In the genomic region with DNA sequence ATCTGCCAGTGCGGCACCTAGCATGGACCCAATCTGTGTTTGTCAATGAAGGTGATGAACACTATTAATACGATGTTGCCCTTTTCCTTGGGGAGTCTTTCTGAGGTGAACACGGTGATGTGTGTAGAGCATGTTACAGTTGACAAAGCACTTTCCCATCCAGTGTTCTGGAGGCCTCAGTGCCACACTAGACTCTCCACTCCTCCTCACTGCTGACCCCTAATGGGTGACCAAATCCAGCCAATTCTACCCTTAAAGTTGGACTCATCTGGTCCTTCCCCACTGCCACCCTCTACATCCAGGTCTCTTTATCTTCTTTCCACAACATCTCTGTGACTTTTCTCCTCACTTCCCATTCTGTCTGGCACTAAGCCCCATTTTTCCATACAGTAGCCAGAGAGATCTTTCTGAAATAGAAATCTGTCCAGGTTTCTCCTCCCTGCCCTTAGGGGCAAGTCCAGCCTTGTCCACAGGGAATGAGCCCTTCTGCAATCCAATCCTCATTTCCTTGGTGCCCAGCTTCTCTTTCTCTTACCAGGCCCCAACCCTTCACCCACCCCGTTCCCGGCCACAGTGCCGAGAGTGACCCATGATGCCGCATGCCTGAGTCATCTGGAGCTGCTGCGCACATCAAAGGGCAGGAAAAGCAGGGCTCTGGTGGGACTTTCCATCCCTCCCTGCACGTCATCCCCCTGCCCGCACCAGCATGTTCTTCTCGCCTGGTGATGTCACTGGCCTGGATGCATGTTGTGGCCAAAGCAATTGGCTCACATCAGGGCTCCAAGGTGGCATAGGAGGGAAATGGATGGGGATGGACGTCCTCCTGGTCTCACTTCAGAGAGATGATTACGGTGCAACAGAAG, we compare ENCODE assay signal across 15 cellular contexts.
DNase-seq lines count a peak whose midpoint lies in the region; ATAC-seq, FAIRE-seq and TF ChIP-seq lines count a peak whose summit lies in the region.
"Had no signal": no experiment of that assay in that cellular context is flagged by ENCODE, and none has a peak within 500 bp of the region (broad histone marks: within the 10 kb centered on the region; RNA-seq: fewer than 3 reads in every experiment).

No MANE protein-coding gene starts in this region.

- no peaks in the 10 kb centered on the region for H3K4me1 ChIP-seq in smooth muscle cell (ENCODE audit: low read depth)

- no peaks in the 10 kb centered on the region for H3F3A ChIP-seq in smooth muscle cell (ENCODE audit: low read depth)

- no peaks in the 10 kb centered on the region for H4K20me1 ChIP-seq in smooth muscle cell (ENCODE audit: low read depth)

- FAIRE-seq in RCC 7860 (lab: Jason Lieb, UNC) = peak; percentile 67
- FAIRE-seq: A204.1 had no signal

- H3K4me2 ChIP-seq in smooth muscle cell = peak overlapping the region; percentile 45

- ATAC-seq in activated CD4-positive, alpha-beta T cell treated with anti-CD3 and anti-CD28 coated beads for 36 hours = no peak
- ATAC-seq in esophagus mucosa (peak; percentile 87), GM18858 (IDR thresholded peaks at IDR 0.05; ENCODE audit: unreplicated experiment) (no peak)

- peak overlapping the region; percentile 88 for H3K27ac ChIP-seq in smooth muscle cell (ENCODE audit: low read depth)
- H3K27ac ChIP-seq: thoracic aorta had no signal

- no peaks in the 10 kb centered on the region for H3K4me1 Mint-ChIP-seq in activated CD4-positive, alpha-beta T cell treated with anti-CD3 and anti-CD28 coated beads for 36 hours
- no peaks in the 10 kb centered on the region for H3K4me1 Mint-ChIP-seq in activated CD4-positive, alpha-beta T cell treated with anti-CD3 and anti-CD28 coated beads, Interleukin-2, amount 10 ng/mL, durations not matched to agents 7 days and 5 days
- H3K4me1 Mint-ChIP-seq: activated CD4-positive, alpha-beta T cell treated with anti-CD3 and anti-CD28 coated beads, Interleukin-2, amount 10 ng/mL, durations not matched to agents 24 days and 14 days had no signal

- POLR2A ChIA-PET in activated CD4-positive, alpha-beta T cell treated with anti-CD3 and anti-CD28 coated beads for 36 hours (lab: Charles Lee) = no interaction called here
- POLR2A ChIA-PET in activated CD4-positive, alpha-beta T cell treated with anti-CD3 and anti-CD28 coated beads, Interleukin-2, amount 10 ng/mL, durations not matched to agents 7 days and 5 days (lab: Charles Lee) = no interaction called here

- no peak overlapping the region for H2AFZ ChIP-seq in smooth muscle cell (ENCODE audit: low read depth)

- no peak overlapping the region for H3K4me3 ChIP-seq in smooth muscle cell
- H3K4me3 ChIP-seq: thoracic aorta had no signal

- peak; percentile 5 for DNase-seq in activated CD4-positive, alpha-beta T cell treated with anti-CD3 and anti-CD28 coated beads for 36 hours
- DNase-seq in activated CD4-positive, alpha-beta T cell treated with anti-CD3 and anti-CD28 coated beads, Interleukin-2, amount 10 ng/mL, durations not matched to agents 7 days and 5 days = no peak
- DNase-seq in RCC 7860 (ENCODE audit: low spot score) (peak; percentile 89), smooth muscle cell (lab: John Stamatoyannopoulos, UW; ENCODE audit: unreplicated experiment) (peak; percentile 24), NCI-H345 treated with DMSO at 0.1 percent for 48 hours (lab: John Stamatoyannopoulos, UW; ENCODE audit: unreplicated experiment) (no peak), germinal center (ENCODE audit: low spot score) (no peak)
- DNase-seq: activated CD4-positive, alpha-beta T cell treated with anti-CD3 and anti-CD28 coated beads, Interleukin-2, amount 10 ng/mL, durations not matched to agents 24 days and 14 days; activated naive CD4-positive, alpha-beta T cell treated with anti-CD3 and anti-CD28 coated beads for 36 hours; DMS79 treated with DMSO at 0.1 percent for 48 hours; NCI-H146; SW 1271 had no signal

- no peak for TF ChIP-seq CTCF in smooth muscle cell (IDR thresholded peaks at IDR 0.05; ENCODE audit: borderline replicate concordance, insufficient read depth, poor library complexity, severe bottlenecking)

- H3K36me3 ChIP-seq in smooth muscle cell (ENCODE audit: low read depth) = no peaks in the 10 kb centered on the region
- H3K36me3 ChIP-seq: thoracic aorta had no signal

- CTCF ChIA-PET in activated CD4-positive, alpha-beta T cell treated with anti-CD3 and anti-CD28 coated beads for 36 hours (lab: Charles Lee) = no interaction called here
- CTCF ChIA-PET in activated CD4-positive, alpha-beta T cell treated with anti-CD3 and anti-CD28 coated beads, Interleukin-2, amount 10 ng/mL, durations not matched to agents 7 days and 5 days (lab: Charles Lee) = no interaction called here

- peaks cover 13% of the 10 kb centered on the region for H3K27me3 Mint-ChIP-seq in activated CD4-positive, alpha-beta T cell treated with anti-CD3 and anti-CD28 coated beads for 36 hours
- peaks cover 9% of the 10 kb centered on the region for H3K27me3 Mint-ChIP-seq in activated CD4-positive, alpha-beta T cell treated with anti-CD3 and anti-CD28 coated beads, Interleukin-2, amount 10 ng/mL, durations not matched to agents 7 days and 5 days

- 46% methylated on average over 13 of the region's 13 CpGs for WGBS in smooth muscle cell (ENCODE audit: low lambda C conversion rate)

- no peaks in the 10 kb centered on the region for H3K9me3 ChIP-seq in smooth muscle cell (replicated peaks; ENCODE audit: low read depth)
- H3K9me3 ChIP-seq: thoracic aorta had no signal

- H3K27ac Mint-ChIP-seq in activated CD4-positive, alpha-beta T cell treated with anti-CD3 and anti-CD28 coated beads for 36 hours = no peak overlapping the region
- no peak overlapping the region for H3K27ac Mint-ChIP-seq in activated CD4-positive, alpha-beta T cell treated with anti-CD3 and anti-CD28 coated beads, Interleukin-2, amount 10 ng/mL, durations not matched to agents 7 days and 5 days
- H3K27ac Mint-ChIP-seq: activated CD4-positive, alpha-beta T cell treated with anti-CD3 and anti-CD28 coated beads, Interleukin-2, amount 10 ng/mL, durations not matched to agents 24 days and 14 days; activated naive CD4-positive, alpha-beta T cell treated with anti-CD3 and anti-CD28 coated beads for 36 hours had no signal

- no peaks in the 10 kb centered on the region for H3K79me2 ChIP-seq in smooth muscle cell (ENCODE audit: low read depth)

- H3K36me3 Mint-ChIP-seq in activated CD4-positive, alpha-beta T cell treated with anti-CD3 and anti-CD28 coated beads for 36 hours (ENCODE audit: low read depth) = no peaks in the 10 kb centered on the region
- H3K36me3 Mint-ChIP-seq in activated CD4-positive, alpha-beta T cell treated with anti-CD3 and anti-CD28 coated beads, Interleukin-2, amount 10 ng/mL, durations not matched to agents 7 days and 5 days (ENCODE audit: low read depth) = no peaks in the 10 kb centered on the region

- H3K9ac ChIP-seq in smooth muscle cell (ENCODE audit: low read depth) = peak overlapping the region; percentile 82

- H3K9me3 Mint-ChIP-seq in activated CD4-positive, alpha-beta T cell treated with anti-CD3 and anti-CD28 coated beads for 36 hours (ENCODE audit: low read depth) = no peaks in the 10 kb centered on the region
- H3K9me3 Mint-ChIP-seq in activated CD4-positive, alpha-beta T cell treated with anti-CD3 and anti-CD28 coated beads, Interleukin-2, amount 10 ng/mL, durations not matched to agents 7 days and 5 days = no peaks in the 10 kb centered on the region
- H3K9me3 Mint-ChIP-seq: activated CD4-positive, alpha-beta T cell treated with anti-CD3 and anti-CD28 coated beads, Interleukin-2, amount 10 ng/mL, durations not matched to agents 24 days and 14 days; activated naive CD4-positive, alpha-beta T cell treated with anti-CD3 and anti-CD28 coated beads for 36 hours had no signal

- intact Hi-C loops in activated CD4-positive, alpha-beta T cell treated with anti-CD3 and anti-CD28 coated beads for 36 hours (cut with DNase I, micrococcal nuclease) = no loop called here

- no peak overlapping the region for H3K4me3 Mint-ChIP-seq in activated CD4-positive, alpha-beta T cell treated with anti-CD3 and anti-CD28 coated beads for 36 hours
- H3K4me3 Mint-ChIP-seq in activated CD4-positive, alpha-beta T cell treated with anti-CD3 and anti-CD28 coated beads, Interleukin-2, amount 10 ng/mL, durations not matched to agents 7 days and 5 days = no peak overlapping the region
- H3K4me3 Mint-ChIP-seq: activated CD4-positive, alpha-beta T cell treated with anti-CD3 and anti-CD28 coated beads, Interleukin-2, amount 10 ng/mL, durations not matched to agents 24 days and 14 days; activated naive CD4-positive, alpha-beta T cell treated with anti-CD3 and anti-CD28 coated beads for 36 hours had no signal

- no peaks in the 10 kb centered on the region for H3K27me3 ChIP-seq in smooth muscle cell (ENCODE audit: low read depth)

Comparison
In these comparisons a context has a peak if more than half of its experiments do, and no peak if none do; other contexts are left out.
1. DNase-seq: peak in activated CD4-positive, alpha-beta T cell treated with anti-CD3 and anti-CD28 coated beads for 36 hours (single experiment), RCC 7860 (single experiment) and smooth muscle cell (single experiment); none in activated CD4-positive, alpha-beta T cell treated with anti-CD3 and anti-CD28 coated beads, Interleukin-2, amount 10 ng/mL, durations not matched to agents 7 days and 5 days (single experiment), NCI-H345 treated with DMSO at 0.1 percent for 48 hours (single experiment) and germinal center (single experiment).